ENCODE assay signal across 8 cellular contexts in the genomic region with DNA sequence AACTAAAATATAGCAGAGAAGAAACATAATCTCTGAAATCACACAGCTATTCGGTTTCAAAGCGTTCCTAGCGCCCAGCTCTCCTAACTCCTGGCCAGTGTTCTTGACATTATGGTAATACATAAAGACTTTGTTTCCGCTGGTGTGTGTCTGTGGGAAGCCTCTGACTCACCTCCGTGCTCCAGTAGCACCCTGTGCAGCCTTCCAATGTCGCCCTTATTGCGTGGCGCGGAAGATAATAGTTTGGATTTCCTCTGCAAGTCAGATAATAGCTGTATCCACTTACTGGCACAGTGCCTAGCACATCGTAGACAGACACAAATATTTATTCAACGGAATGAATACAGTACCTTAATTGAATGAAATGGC. TPM values are rescaled to one million over a fixed set of nuclear protein-coding genes. Genes with fewer than 3 reads are reported as not detected.
DNase-seq lines count a peak whose midpoint lies in the region; ATAC-seq and TF ChIP-seq lines count a peak whose summit lies in the region.

No MANE protein-coding gene starts in this region.

- CTCF ChIA-PET in PC-9 (lab: Charles Lee) = no interaction called here

- H3K4me3 ChIP-seq in PC-9 (peak overlapping the region; percentile 96), breast epithelium (peak overlapping the region; percentile 72 to 83 (median 78))

- peak; percentile 63 for DNase-seq in DMS153 (lab: John Stamatoyannopoulos, UW)
- DNase-seq in PC-9 = peak in 1 of 2 experiments; percentile 55
- DNase-seq in breast epithelium (ENCODE audit: low spot score in 2 of 2) = no peak
- peak; percentile 49 for DNase-seq in left lobe of liver (ENCODE audit: low spot score)
- peak; percentile 30 for DNase-seq in stimulated activated naive CD8-positive, alpha-beta T cell treated with anti-CD3 and anti-CD28 coated beads, Interleukin-15, Interleukin-2, amounts not matched to agents 100 U/mL and 50 U/mL, for 24 hours
- no peak for DNase-seq in NCI-H187 (lab: John Stamatoyannopoulos, UW)
- no peak for DNase-seq in NCI-H526 treated with DMSO at 0.1 percent for 48 hours (lab: John Stamatoyannopoulos, UW)

- POLR2A ChIA-PET in PC-9 (lab: Charles Lee; ENCODE audit: unreplicated experiment) = interaction anchor here (0.6 to 0.7 kb wide), 3 partner anchors 242 to 782 kb away, joined by 3 to 8 read pairs (median 7); no protein-coding TSS in a partner anchor

- intact Hi-C loops in PC-9 (cut with micrococcal nuclease; ENCODE audit: unreplicated experiment) (loop anchor here (2.0 kb wide), 2 partner anchors 20 to 230 kb away; no protein-coding TSS in a partner anchor), breast epithelium (cut with DNase I; ENCODE audit: low total_unique reads) (no loop called here)

- no peaks in the 10 kb centered on the region for H3K9me2 ChIP-seq in PC-9 (ENCODE audit: insufficient read depth)

- H3K4me1 ChIP-seq in PC-9 (replicated peaks; ENCODE audit: insufficient read depth) (peaks cover 14% of the 10 kb centered on the region), breast epithelium (peaks cover 0 to 6% of the 10 kb centered on the region in 2 donors)

- H3K4me2 ChIP-seq in PC-9 = peak overlapping the region; percentile 97

- H3K27me3 ChIP-seq in PC-9 (ENCODE audit: insufficient read depth, low read depth) = no peaks in the 10 kb centered on the region
- no peaks in the 10 kb centered on the region for H3K27me3 ChIP-seq in breast epithelium

- TF ChIP-seq CTCF in PC-9 (conservative IDR thresholded peaks at IDR 0.05) = no peak
- TF ChIP-seq CTCF in breast epithelium (IDR thresholded peaks at IDR 0.05) = no peak

- H3K79me2 ChIP-seq in PC-9 (ENCODE audit: low read depth) = peaks cover 30% of the 10 kb centered on the region

- peak overlapping the region; percentile 80 for H3K27ac ChIP-seq in PC-9
- H3K27ac ChIP-seq in breast epithelium = peak overlapping the region; percentile 94 to 95

- H4K20me1 ChIP-seq in PC-9 (ENCODE audit: insufficient read depth) = peaks cover 6% of the 10 kb centered on the region; the same call in 1 of the 2 replicates

- H3K9me3 ChIP-seq in PC-9 (ENCODE audit: insufficient read depth, low read depth) = no peaks in the 10 kb centered on the region
- no peaks in the 10 kb centered on the region for H3K9me3 ChIP-seq in breast epithelium

- no peaks in the 10 kb centered on the region for H3F3A ChIP-seq in PC-9 (ENCODE audit: insufficient read depth, low read depth)

- no TSS peak for BruUV-seq in PC-9 (replicated peaks; lab: Mats Ljungman, UMichigan)

- H3K36me3 ChIP-seq in PC-9 (ENCODE audit: low read depth) (peaks cover 15% of the 10 kb centered on the region), breast epithelium (no peaks in the 10 kb centered on the region)

- H2AFZ ChIP-seq in PC-9 = peak overlapping the region; percentile 92

- no peak for TF ChIP-seq POLR2A in breast epithelium (IDR thresholded peaks at IDR 0.05)

- ATAC-seq in HG02870 (IDR thresholded peaks at IDR 0.05; ENCODE audit: unreplicated experiment) (peak; percentile 3), left lobe of liver (peak; percentile 6)
- ATAC-seq in stimulated activated naive CD8-positive, alpha-beta T cell treated with anti-CD3 and anti-CD28 coated beads, Interleukin-15, Interleukin-2, amounts not matched to agents 100 U/mL and 50 U/mL, for 24 hours = peak; percentile 53

RNA-seq across cellular contexts. Expression of gene BMS1, which starts 0.6 kb away (rescaled TPM):
- total RNA-seq in PC-9 (2021) (16.3 and 20.0 TPM in 2 replicates), breast epithelium (10 to 100 TPM; 12.6 to 18.4 (median 17.3) TPM), left lobe of liver (4.6 TPM)

Comparison
In these comparisons a context has a peak if more than half of its experiments do, and no peak if none do; other contexts are left out.
1. DNase-seq: peak in DMS153 (single experiment), left lobe of liver (single experiment) and stimulated activated naive CD8-positive, alpha-beta T cell treated with anti-CD3 and anti-CD28 coated beads, Interleukin-15, Interleukin-2, amounts not matched to agents 100 U/mL and 50 U/mL, for 24 hours (single experiment); none in breast epithelium (0 of 2), NCI-H187 (0 of 2) and NCI-H526 treated with DMSO at 0.1 percent for 48 hours (single experiment).
2. ATAC-seq: peak in every context shown above with its lines; median percentile 53 in stimulated activated naive CD8-positive, alpha-beta T cell treated with anti-CD3 and anti-CD28 coated beads, Interleukin-15, Interleukin-2, amounts not matched to agents 100 U/mL and 50 U/mL, for 24 hours; 6 in left lobe of liver; 3 in HG02870.